31 cellular contexts compared by ENCODE assay signal in genomic region chr5:168426864-168427172, GRCh38.
"Had no signal": no experiment of that assay in that cellular context is flagged by ENCODE, and none has a peak within 500 bp of the region (broad histone marks: within the 10 kb centered on the region; RNA-seq: fewer than 3 reads in every experiment).

No MANE protein-coding gene starts in this region.

- H3K9me3 ChIP-seq: ascending aorta, breast epithelium, SJSA1, SK-N-SH had no signal

- H3K4me1 Mint-ChIP-seq: activated CD4-positive, alpha-beta T cell treated with anti-CD3 and anti-CD28 coated beads for 36 hours; activated CD4-positive, alpha-beta T cell treated with anti-CD3 and anti-CD28 coated beads, Interleukin-2, amount 10 ng/mL, durations not matched to agents 7 days and 5 days; activated naive CD4-positive, alpha-beta T cell treated with anti-CD3 and anti-CD28 coated beads, Interleukin-2, amount 50 U/mL, for 24 hours; activated naive CD8-positive, alpha-beta T cell treated with anti-CD3 and anti-CD28 coated beads, Interleukin-2, amount 10 ng/mL, durations not matched to agents 7 days and 5 days; WTC11 had no signal

- H3K36me3 Mint-ChIP-seq: activated naive CD4-positive, alpha-beta T cell treated with anti-CD3 and anti-CD28 coated beads, Interleukin-2, amount 50 U/mL, for 24 hours; activated naive CD8-positive, alpha-beta T cell treated with anti-CD3 and anti-CD28 coated beads, Interleukin-2, amount 10 ng/mL, durations not matched to agents 7 days and 5 days had no signal

- H3K36me3 ChIP-seq: ascending aorta, breast epithelium had no signal

- H3K4me3 ChIP-seq: ascending aorta, breast epithelium, SJSA1 had no signal

- ATAC-seq: activated CD4-positive, alpha-beta T cell treated with anti-CD3 and anti-CD28 coated beads for 36 hours; activated CD4-positive, CD25-positive, alpha-beta regulatory T cell treated with anti-CD3 and anti-CD28 coated beads, Interleukin-2, amount 50 U/mL, for 24 hours; activated CD8-positive, alpha-beta T cell treated with anti-CD3 and anti-CD28 coated beads, Interleukin-2, amount 10 ng/mL, durations not matched to agents 7 days and 5 days; WTC11 had no signal

- H3K27me3 ChIP-seq: ascending aorta, breast epithelium, SJSA1 had no signal

- H3K9me3 Mint-ChIP-seq: activated CD4-positive, alpha-beta T cell treated with anti-CD3 and anti-CD28 coated beads, Interleukin-2, amount 10 ng/mL, durations not matched to agents 7 days and 5 days; activated naive CD4-positive, alpha-beta T cell treated with anti-CD3 and anti-CD28 coated beads, Interleukin-2, amount 50 U/mL, for 24 hours; activated naive CD8-positive, alpha-beta T cell treated with anti-CD3 and anti-CD28 coated beads, Interleukin-2, amount 10 ng/mL, durations not matched to agents 7 days and 5 days; activated T-cell treated with anti-CD3 and anti-CD28 coated beads, Interleukin-2, amount 50 U/mL, for 24 hours; activated T-helper 2 cell treated with anti-CD3 and anti-CD28 coated beads, Interferon-gamma antibody, Interleukin-2, Interleukin-4, amounts not matched to agents 10 μg/mL and 5 μg/mL and 100 μg/mL, durations not matched to agents 14 hours and 24 hours and 36 hours; T-helper 1 cell treated with Interleukin-12 subunit alpha and Interleukin-12 subunit beta and Interleukin-4 antibody, amounts not matched to agents 30 μg/mL and 1 μg/mL, for 36 hours; T-helper 2 cell treated with Interferon-gamma antibody and Interleukin-4, amounts not matched to agents 5 μg/mL and 100 μg/mL, for 36 hours; WTC11 had no signal

- DNase-seq: activated CD4-positive, alpha-beta T cell treated with anti-CD3 and anti-CD28 coated beads for 36 hours; activated CD4-positive, alpha-beta T cell treated with anti-CD3 and anti-CD28 coated beads, Interleukin-2, amount 10 ng/mL, durations not matched to agents 7 days and 5 days; activated CD4-positive, alpha-beta T cell treated with anti-CD3 and anti-CD28 coated beads, Interleukin-2, amount 50 U/mL, for 48 hours; activated CD8-positive, alpha-beta T cell treated with anti-CD3 and anti-CD28 coated beads, Interleukin-2, amount 10 ng/mL, durations not matched to agents 7 days and 5 days; activated gamma-delta T cell; activated naive CD4-positive, alpha-beta T cell treated with Interleukin-2 at 50 U/mL for 16 hours; activated naive CD8-positive, alpha-beta T cell treated with anti-CD3 and anti-CD28 coated beads, Interleukin-2, amount 10 ng/mL, durations not matched to agents 7 days and 5 days; activated T-cell treated with anti-CD3 and anti-CD28 coated beads, Interleukin-2, amount 50 U/mL, for 24 hours; amygdala; cerebellar nuclear complex; Karpas-422; KBM-7; NCI-H1105; NCI-H1417 treated with DMSO at 0.1 percent for 48 hours; NCI-H1930; NCI-H2081 treated with DMSO at 0.1 percent for 48 hours; NCI-H226; NCI-H446 treated with DMSO at 0.1 percent for 48 hours; NCI-H69; NK-92 treated with Interleukin-12 subunit alpha and Interleukin-12 subunit beta, amount 100 ng/mL, for 24 hours; SHP77 treated with DMSO at 0.1 percent for 48 hours had no signal

- H3K27me3 Mint-ChIP-seq: activated CD4-positive, alpha-beta T cell treated with anti-CD3 and anti-CD28 coated beads for 36 hours; activated CD4-positive, alpha-beta T cell treated with anti-CD3 and anti-CD28 coated beads, Interleukin-2, amount 10 ng/mL, durations not matched to agents 7 days and 5 days; activated naive CD8-positive, alpha-beta T cell treated with anti-CD3 and anti-CD28 coated beads, Interleukin-2, amount 10 ng/mL, durations not matched to agents 7 days and 5 days; activated T-cell treated with anti-CD3 and anti-CD28 coated beads, Interleukin-2, amount 50 U/mL, for 24 hours had no signal

- H3K27ac Mint-ChIP-seq: activated CD4-positive, alpha-beta T cell treated with anti-CD3 and anti-CD28 coated beads for 36 hours; activated CD4-positive, alpha-beta T cell treated with anti-CD3 and anti-CD28 coated beads, Interleukin-2, amount 10 ng/mL, durations not matched to agents 7 days and 5 days; activated CD8-positive, alpha-beta T cell treated with anti-CD3 and anti-CD28 coated beads, Interleukin-2, amount 10 ng/mL, durations not matched to agents 7 days and 5 days; activated naive CD4-positive, alpha-beta T cell treated with anti-CD3 and anti-CD28 coated beads, Interleukin-2, amount 50 U/mL, for 24 hours; activated naive CD8-positive, alpha-beta T cell treated with anti-CD3 and anti-CD28 coated beads, Interleukin-2, amount 10 ng/mL, durations not matched to agents 7 days and 5 days; activated T-cell treated with anti-CD3 and anti-CD28 coated beads, Interleukin-2, amount 50 U/mL, for 24 hours; activated T-helper 2 cell treated with anti-CD3 and anti-CD28 coated beads, Interferon-gamma antibody, Interleukin-2, Interleukin-4, amounts not matched to agents 10 μg/mL and 5 μg/mL and 100 μg/mL, durations not matched to agents 14 hours and 24 hours and 36 hours; T-helper 1 cell treated with Interleukin-12 subunit alpha and Interleukin-12 subunit beta and Interleukin-4 antibody, amounts not matched to agents 30 μg/mL and 1 μg/mL, for 36 hours; T-helper 2 cell treated with Interferon-gamma antibody and Interleukin-4, amounts not matched to agents 5 μg/mL and 100 μg/mL, for 36 hours; WTC11 had no signal

- H3K4me1 ChIP-seq: ascending aorta, breast epithelium had no signal

- H3K4me3 Mint-ChIP-seq: activated CD4-positive, alpha-beta T cell treated with anti-CD3 and anti-CD28 coated beads for 36 hours; activated CD4-positive, alpha-beta T cell treated with anti-CD3 and anti-CD28 coated beads, Interleukin-2, amount 10 ng/mL, durations not matched to agents 7 days and 5 days; activated CD8-positive, alpha-beta T cell treated with anti-CD3 and anti-CD28 coated beads, Interleukin-2, amount 10 ng/mL, durations not matched to agents 7 days and 5 days; activated naive CD4-positive, alpha-beta T cell treated with anti-CD3 and anti-CD28 coated beads, Interleukin-2, amount 50 U/mL, for 24 hours; activated naive CD8-positive, alpha-beta T cell treated with anti-CD3 and anti-CD28 coated beads, Interleukin-2, amount 10 ng/mL, durations not matched to agents 7 days and 5 days; activated T-cell treated with anti-CD3 and anti-CD28 coated beads, Interleukin-2, amount 50 U/mL, for 24 hours; T-helper 1 cell treated with Interleukin-12 subunit alpha and Interleukin-12 subunit beta and Interleukin-4 antibody, amounts not matched to agents 30 μg/mL and 1 μg/mL, for 36 hours; T-helper 2 cell treated with Interferon-gamma antibody and Interleukin-4, amounts not matched to agents 5 μg/mL and 100 μg/mL, for 36 hours; WTC11 had no signal

- H3K27ac ChIP-seq: ascending aorta, breast epithelium, SJSA1 had no signal
